17 cellular contexts compared by ENCODE assay signal in genomic region chr4:159504634-159505033, GRCh38.
DNase-seq lines count a peak whose midpoint lies in the region; ATAC-seq and TF ChIP-seq lines count a peak whose summit lies in the region.
"Had no signal": no experiment of that assay in that cellular context is flagged by ENCODE, and none has a peak within 500 bp of the region (broad histone marks: within the 10 kb centered on the region; RNA-seq: fewer than 3 reads in every experiment).

No MANE protein-coding gene starts in this region.

- no peaks in the 10 kb centered on the region for H3K9me2 ChIP-seq in PC-3 (replicated peaks; ENCODE audit: low read length)

- H3K4me2 ChIP-seq in H9 (ENCODE audit: insufficient read depth, insufficient read length, low read length) (no peak overlapping the region), PC-3 (ENCODE audit: low read length) (no peak overlapping the region)
- H3K4me2 ChIP-seq: hepatocyte had no signal

- no peak overlapping the region for H3K9ac ChIP-seq in H9 (ENCODE audit: extremely low read depth, insufficient read length, low read length)
- H3K9ac ChIP-seq in PC-3 (ENCODE audit: low read length), result no peak overlapping the region

- no peak overlapping the region for H3K23ac ChIP-seq in H9 (ENCODE audit: insufficient read length, low read depth, low read length)

- no peak overlapping the region for H2BK12ac ChIP-seq in H9 (ENCODE audit: insufficient read length, low read depth, low read length)

- WGBS in H9 (ENCODE audit: extremely low coverage, insufficient read length, low lambda C conversion rate), result no CpG with 5 or more reads among the region's 4 CpGs

- no peak overlapping the region for H2BK20ac ChIP-seq in H9 (ENCODE audit: low read depth, low read length, poor library complexity, severe bottlenecking)

- no peak overlapping the region for H4K5ac ChIP-seq in H9 (ENCODE audit: insufficient read length, low read depth, low read length)

- H3K23me2 ChIP-seq in H9 (ENCODE audit: insufficient read length, low read depth, low read length, poor library complexity, severe bottlenecking), result no peaks in the 10 kb centered on the region

- H3K27me3 ChIP-seq in H9 (ENCODE audit: insufficient read depth, low read length), result no peaks in the 10 kb centered on the region
- H3K27me3 ChIP-seq in PC-3 (ENCODE audit: low read length), result no peaks in the 10 kb centered on the region

- no peaks in the 10 kb centered on the region for H3F3A ChIP-seq in PC-3 (ENCODE audit: low read length, unreplicated experiment)

- no peak overlapping the region for H3K56ac ChIP-seq in H9 (ENCODE audit: insufficient read length, low read depth, low read length)

- peak overlapping the region; percentile 45 for H3T11ph ChIP-seq in H9 (ENCODE audit: low read length)

- H3K4ac ChIP-seq in H9 (ENCODE audit: low read depth, low read length), result no peak overlapping the region

- H2AK5ac ChIP-seq in H9 (ENCODE audit: insufficient read length, low read length), result no peak overlapping the region

- no peak overlapping the region for H4K8ac ChIP-seq in H9 (replicated peaks; ENCODE audit: insufficient read length, low read depth, low read length)

- H3K9me3 ChIP-seq in H9 (ENCODE audit: control insufficient read depth, low read depth, low read length) (no peaks in the 10 kb centered on the region), PC-3 (ENCODE audit: low read length) (no peaks in the 10 kb centered on the region)

- H3K18ac ChIP-seq in H9 (ENCODE audit: insufficient read length, low read depth, low read length), result no peak overlapping the region

- H3K79me2 ChIP-seq in H9 (ENCODE audit: insufficient read depth, low read length), result no peaks in the 10 kb centered on the region
- H3K79me2 ChIP-seq in PC-3 (ENCODE audit: low read length), result no peaks in the 10 kb centered on the region
- H3K79me2 ChIP-seq: hepatocyte had no signal

- DNase-seq in H9 (no peak), PC-3 (no peak), epithelial cell of esophagus (ENCODE audit: low read depth) (peak; percentile 24), pulmonary artery endothelial cell (ENCODE audit: low read depth, low spot score) (peak; percentile 39), Ammon's horn (ENCODE audit: low spot score) (no peak), DMS79 (lab: John Stamatoyannopoulos, UW) (no peak)
- DNase-seq in naive thymus-derived CD8-positive, alpha-beta T cell, result no peak
- DNase-seq: activated naive CD4-positive, alpha-beta T cell; GF-D8; left colon; NCI-H2081 treated with DMSO at 0.1 percent for 48 hours; stimulated activated naive CD8-positive, alpha-beta T cell treated with anti-CD3 and anti-CD28 coated beads, Interleukin-15, Interleukin-2, amounts not matched to agents 100 U/mL and 50 U/mL, for 24 hours had no signal

- H2BK120ac ChIP-seq in H9 (ENCODE audit: low read depth, low read length, poor library complexity, severe bottlenecking), result no peak overlapping the region

- H2AFZ ChIP-seq in H9 (ENCODE audit: low read length), result peak overlapping the region; percentile 59
- H2AFZ ChIP-seq in PC-3 (ENCODE audit: low read length), result no peak overlapping the region
- H2AFZ ChIP-seq: hepatocyte had no signal

- H3K4me1 ChIP-seq in H9 (ENCODE audit: insufficient read depth, low read length) (peaks cover 2% of the 10 kb centered on the region; the same call in 1 of the 2 replicates), PC-3 (ENCODE audit: insufficient read depth, low read length) (no peaks in the 10 kb centered on the region)

- CTCF ChIA-PET in PC-3 (lab: Charles Lee), result no interaction called here

- H3K9me3 Mint-ChIP-seq in H9, result no peaks in the 10 kb centered on the region
- no peaks in the 10 kb centered on the region for H3K9me3 Mint-ChIP-seq in naive thymus-derived CD8-positive, alpha-beta T cell

- H3K4me3 Mint-ChIP-seq in H9, result no peak overlapping the region
- H3K4me3 Mint-ChIP-seq in naive thymus-derived CD8-positive, alpha-beta T cell, result no peak overlapping the region
- H3K4me3 Mint-ChIP-seq: central memory CD8-positive, alpha-beta T cell; neural crest cell had no signal

- POLR2A ChIA-PET in PC-3 (lab: Charles Lee; ENCODE audit: unreplicated experiment), result no interaction called here
- POLR2A ChIA-PET in naive thymus-derived CD8-positive, alpha-beta T cell (lab: Charles Lee), result no interaction called here

- no peak overlapping the region for H3K4me3 ChIP-seq in PC-3 (ENCODE audit: low read length)
- no peak overlapping the region for H3K4me3 ChIP-seq in epithelial cell of esophagus (ENCODE audit: low read length)
- H3K4me3 ChIP-seq: hepatocyte had no signal

- H2BK5ac ChIP-seq in H9 (ENCODE audit: insufficient read length, low read length), result no peak overlapping the region

- peak overlapping the region in 1 of 3 experiments; percentile 70; a peak in 1 of 7 replicates for H3K27ac Mint-ChIP-seq in H9
- H3K27ac Mint-ChIP-seq in naive thymus-derived CD8-positive, alpha-beta T cell, result no peak overlapping the region

- no peak overlapping the region for H4K91ac ChIP-seq in H9 (ENCODE audit: insufficient read length, low read depth, low read length)

- H4K20me1 ChIP-seq in H9 (ENCODE audit: control insufficient read depth, insufficient read depth, insufficient read length), result no peaks in the 10 kb centered on the region
- H4K20me1 ChIP-seq in PC-3 (ENCODE audit: low read length), result no peaks in the 10 kb centered on the region

- no peaks in the 10 kb centered on the region for H3K36me3 ChIP-seq in PC-3 (ENCODE audit: low read depth, low read length)

- H3K27ac ChIP-seq in H9 (ENCODE audit: insufficient read length, low read depth, low read length) (no peak overlapping the region), PC-3 (ENCODE audit: low read length) (no peak overlapping the region)
- H3K27ac ChIP-seq: epithelial cell of prostate, hepatocyte, VCaP had no signal

- no peak overlapping the region for H3K14ac ChIP-seq in H9 (ENCODE audit: insufficient read depth, low read length)

- TF ChIP-seq CTCF in H9 (conservative IDR thresholded peaks at IDR 0.05) (no peak), PC-3 (conservative IDR thresholded peaks at IDR 0.05; ENCODE audit: low read depth, low read length) (no peak), epithelial cell of esophagus (IDR thresholded peaks at IDR 0.05; ENCODE audit: insufficient read depth, low read depth, low read length, missing control alignments) (no peak)

- H3K79me1 ChIP-seq in H9 (ENCODE audit: insufficient read depth, low read depth, low read length, poor library complexity, severe bottlenecking), result no peaks in the 10 kb centered on the region

- peak; percentile 60; the same call in 1 of the 2 replicates for ATAC-seq in PC-3
- ATAC-seq in naive thymus-derived CD8-positive, alpha-beta T cell, result no peak
- ATAC-seq: left colon; stimulated activated naive CD8-positive, alpha-beta T cell treated with anti-CD3 and anti-CD28 coated beads, Interleukin-15, Interleukin-2, amounts not matched to agents 100 U/mL and 50 U/mL, for 24 hours had no signal

- no peaks in the 10 kb centered on the region for H3K27me3 Mint-ChIP-seq in H9 (ENCODE audit: low read depth)
- H3K27me3 Mint-ChIP-seq in naive thymus-derived CD8-positive, alpha-beta T cell, result peaks cover 2 to 25% (median 8%) of the 10 kb centered on the region in 5 donors

- BruUV-seq in PC-3 (replicated peaks; lab: Mats Ljungman, UMichigan), result no TSS peak

- no peak overlapping the region for H2BK15ac ChIP-seq in H9 (ENCODE audit: low read depth, low read length)

- H3K4me1 Mint-ChIP-seq in H9, result peaks cover 39 to 47% of the 10 kb centered on the region in 2 experiments
- H3K4me1 Mint-ChIP-seq in naive thymus-derived CD8-positive, alpha-beta T cell, result no peaks in the 10 kb centered on the region
- H3K4me1 Mint-ChIP-seq: central memory CD8-positive, alpha-beta T cell had no signal

- no peaks in the 10 kb centered on the region for H3K36me3 Mint-ChIP-seq in H9 (ENCODE audit: insufficient read depth in 1 of 3, low read depth in 3 of 3)
- H3K36me3 Mint-ChIP-seq in naive thymus-derived CD8-positive, alpha-beta T cell, result no peaks in the 10 kb centered on the region

- intact Hi-C loops in PC-3 (cut with micrococcal nuclease), result no loop called here

Comparison
In these comparisons a context has a peak if more than half of its experiments do, and no peak if none do; other contexts are left out.
1. DNase-seq: peak in epithelial cell of esophagus (single experiment) and pulmonary artery endothelial cell (single experiment); none in H9 (single experiment), PC-3 (single experiment), Ammon's horn (single experiment), DMS79 (single experiment) and naive thymus-derived CD8-positive, alpha-beta T cell (0 of 10).